In genomic region chr12:132887513-132888341, GRCh38 we compare ENCODE assay signal across 8 cellular contexts. TPM values are rescaled to one million over a fixed set of nuclear protein-coding genes. Genes with fewer than 3 reads are reported as not detected.
DNase-seq lines count a peak whose midpoint lies in the region; ATAC-seq and TF ChIP-seq lines count a peak whose summit lies in the region.

Gene CHFR (minus strand): TSS chr12:132887605. CDS start chr12:132887328, 277 bp downstream.

- peak within 1 kb of the TSS; percentile 82 for H3K27ac ChIP-seq in mammary epithelial cell (ENCODE audit: insufficient read depth, low read depth, low read length)

- H3K27me3 ChIP-seq in mammary epithelial cell (ENCODE audit: insufficient read depth, low read length) (no peaks in the 10 kb centered on the region), skeletal muscle satellite cell (ENCODE audit: control insufficient read depth, insufficient read depth, low read length) (no peaks in the 10 kb centered on the region)

- dilution Hi-C loops in mammary epithelial cell (cut with HindIII; ENCODE audit: low sequenced_read_pairs): no loop called here

- H3K9ac ChIP-seq in mammary epithelial cell (ENCODE audit: insufficient read depth, low read length) (peak within 1 kb of the TSS; percentile 76), skeletal muscle satellite cell (ENCODE audit: low read depth, low read length) (peak within 1 kb of the TSS; percentile 94)

- H2AFZ ChIP-seq in mammary epithelial cell (ENCODE audit: low read depth, low read length): peak within 1 kb of the TSS; percentile 99

- DNase-seq in NCI-H2107 (lab: John Stamatoyannopoulos, UW): peak; percentile 95
- DNase-seq in mammary epithelial cell: peak; percentile 97
- DNase-seq in SKM-1 treated with dmso at 0.1 percent for 144 hours (lab: John Stamatoyannopoulos, UW; ENCODE audit: unreplicated experiment): no peak

- 2% methylated on average over 48 of the region's 83 CpGs for WGBS in mammary epithelial cell (ENCODE audit: low coverage, missing lambda C conversion rate)

- ATAC-seq in GM18499 (IDR thresholded peaks at IDR 0.05; ENCODE audit: insufficient read depth, unreplicated experiment): peak; percentile 81
- ATAC-seq in HG02970 (IDR thresholded peaks at IDR 0.05; ENCODE audit: low FRiP score, unreplicated experiment): peak; percentile 98

- intact Hi-C loops in mammary epithelial cell (cut with micrococcal nuclease): loop anchor here (1.0 kb wide), 2 partner anchors 21 to 99 kb away; partner anchors contain the start of gene ZNF26

- no peaks in the 10 kb centered on the region for H4K20me1 ChIP-seq in mammary epithelial cell (ENCODE audit: insufficient read depth, low read length)

- TSS peak; percentile 88 for BruUV-seq in mammary epithelial cell (replicated peaks; lab: Mats Ljungman, UMichigan)

- peaks cover 32% of the 10 kb centered on the region for H3K79me2 ChIP-seq in mammary epithelial cell (ENCODE audit: insufficient read depth, low read length)

- H3K4me1 ChIP-seq in mammary epithelial cell (ENCODE audit: insufficient read depth, low read length): no peaks in the 10 kb centered on the region
- H3K4me1 ChIP-seq in skeletal muscle satellite cell (ENCODE audit: control insufficient read depth, insufficient read depth, low read length): no peaks in the 10 kb centered on the region

- H3K36me3 ChIP-seq in mammary epithelial cell (ENCODE audit: insufficient read depth, low read length) (peaks cover 4% of the 10 kb centered on the region), skeletal muscle satellite cell (ENCODE audit: insufficient read depth, low read length) (peaks cover 24% of the 10 kb centered on the region)

- H3K4me3 ChIP-seq in WI38 (ENCODE audit: low read depth, low read length): peak within 1 kb of the TSS; percentile 74
- peak within 1 kb of the TSS; percentile 72 to 97 (median 76) for H3K4me3 ChIP-seq in mammary epithelial cell (replicated peaks in 1 of 3; ENCODE audit: insufficient read depth in 1 of 3, low read depth in 2 of 3, low read length in 3 of 3)
- peak within 1 kb of the TSS; percentile 95 for H3K4me3 ChIP-seq in iPS-18c (ENCODE audit: insufficient read depth, low read depth, low read length)
- peak within 1 kb of the TSS; percentile 91 for H3K4me3 ChIP-seq in skeletal muscle satellite cell (ENCODE audit: low read length)

- CTCF ChIA-PET in mammary epithelial cell (lab: Charles Lee; ENCODE audit: low non-redundant PET): no interaction called here

- TF ChIP-seq CTCF in WI38 (IDR thresholded peaks at IDR 0.05; ENCODE audit: low read depth, low read length): no peak
- TF ChIP-seq CTCF in mammary epithelial cell (conservative IDR thresholded peaks at IDR 0.05 in 1 of 2, IDR thresholded peaks at IDR 0.05 in 1 of 2; ENCODE audit: extremely low read depth in 1 of 2, insufficient read depth in 1 of 2, low read depth in 1 of 2, low read length in 2 of 2): no peak

- H3K4me2 ChIP-seq in mammary epithelial cell (ENCODE audit: insufficient read depth, low read depth, low read length) (peak within 1 kb of the TSS; percentile 86), skeletal muscle satellite cell (ENCODE audit: low read length) (peak within 1 kb of the TSS; percentile 90)

- H3K9me3 ChIP-seq in mammary epithelial cell (replicated peaks; ENCODE audit: insufficient read depth, low read length) (peaks cover 5% of the 10 kb centered on the region), iPS-18c (ENCODE audit: control insufficient read depth, insufficient read depth, low read length) (peaks cover 5% of the 10 kb centered on the region), skeletal muscle satellite cell (replicated peaks; ENCODE audit: low read length) (no peaks in the 10 kb centered on the region)

- in situ Hi-C loops in mammary epithelial cell (cut with MboI; ENCODE audit: low sequenced_read_pairs in 2 of 2): no loop called here

RNA-seq across cellular contexts. Expression of gene CHFR, which starts in this region (rescaled TPM):
- 10 to 100 TPM; 46.2 to 47.5 TPM for total RNA-seq in mammary epithelial cell
- 25.1 TPM for polyA plus RNA-seq in mammary epithelial cell
- 174 TPM for polyA minus RNA-seq in mammary epithelial cell
- 30.6 and 35.0 TPM in 2 replicates for total RNA-seq in skeletal muscle satellite cell (2012; rRNA removed)
